In genomic region chr20:40932436-40932835, GRCh38 we compare ENCODE assay signal across 18 cellular contexts.
A peak's percentile ranks its signal among the peaks of the same experiment; 100 is the strongest.
DNase-seq lines count a peak whose midpoint lies in the region; ATAC-seq and TF ChIP-seq lines count a peak whose summit lies in the region.
"Had no signal": no experiment of that assay in that cellular context is flagged by ENCODE, and none has a peak within 500 bp of the region (broad histone marks: within the 10 kb centered on the region; RNA-seq: fewer than 3 reads in every experiment).

No MANE protein-coding gene starts in this region.

- TF ChIP-seq EP300 in esophagus muscularis mucosa (IDR thresholded peaks at IDR 0.05): no peak

- H3K9me3 ChIP-seq in BLaER1: peaks cover 5% of the 10 kb centered on the region; the same call in 1 of the 2 replicates
- no peaks in the 10 kb centered on the region for H3K9me3 ChIP-seq in DOHH2 (ENCODE audit: control insufficient read depth, insufficient read depth, low read length)
- H3K9me3 ChIP-seq in Loucy (ENCODE audit: insufficient read depth, low read depth, low read length): no peaks in the 10 kb centered on the region
- no peaks in the 10 kb centered on the region for H3K9me3 ChIP-seq in esophagus muscularis mucosa

- peaks cover 9% of the 10 kb centered on the region for H3K9me3 Mint-ChIP-seq in activated CD4-positive, alpha-beta memory T cell treated with anti-CD3 and anti-CD28 coated beads for 36 hours
- peaks cover 5% of the 10 kb centered on the region; the same call in 1 of the 2 replicates for H3K9me3 Mint-ChIP-seq in HFFc6
- H3K9me3 Mint-ChIP-seq: CD8-positive, alpha-beta memory T cell had no signal

- H3K27ac Mint-ChIP-seq in activated CD4-positive, alpha-beta memory T cell treated with anti-CD3 and anti-CD28 coated beads for 36 hours: no peak overlapping the region
- no peak overlapping the region for H3K27ac Mint-ChIP-seq in HFFc6
- H3K27ac Mint-ChIP-seq: CD4-positive, CD25-positive, alpha-beta regulatory T cell had no signal

- no peak overlapping the region; the same call in 1 of the 2 replicates for H3K4me3 ChIP-seq in BLaER1
- peak overlapping the region; percentile 60 for H3K4me3 ChIP-seq in DOHH2 (ENCODE audit: low read length)
- H3K4me3 ChIP-seq in Loucy (ENCODE audit: low read length, poor library complexity, severe bottlenecking): peak overlapping the region; percentile 53
- H3K4me3 ChIP-seq in esophagus muscularis mucosa: no peak overlapping the region

- no peaks in the 10 kb centered on the region for H3K36me3 Mint-ChIP-seq in activated CD4-positive, alpha-beta memory T cell treated with anti-CD3 and anti-CD28 coated beads for 36 hours
- H3K36me3 Mint-ChIP-seq in HFFc6 (ENCODE audit: low read depth): no peaks in the 10 kb centered on the region
- H3K36me3 Mint-ChIP-seq: CD4-positive, CD25-positive, alpha-beta regulatory T cell had no signal

- no peak overlapping the region for H2AFZ ChIP-seq in Loucy (ENCODE audit: low read length)

- H3K27me3 ChIP-seq in BLaER1: no peaks in the 10 kb centered on the region
- no peaks in the 10 kb centered on the region for H3K27me3 ChIP-seq in DOHH2 (ENCODE audit: control insufficient read depth, low read length)
- H3K27me3 ChIP-seq in Loucy (ENCODE audit: insufficient read depth, low read length, poor library complexity, severe bottlenecking): no peaks in the 10 kb centered on the region
- H3K27me3 ChIP-seq in esophagus muscularis mucosa: peaks cover 0 to 10% (median 0%) of the 10 kb centered on the region in 4 donors

- H4K20me1 ChIP-seq in BLaER1 (no peaks in the 10 kb centered on the region), DOHH2 (ENCODE audit: control insufficient read depth, insufficient read depth, low read depth, low read length) (no peaks in the 10 kb centered on the region), Loucy (ENCODE audit: insufficient read depth, low read length, poor library complexity, severe bottlenecking) (no peaks in the 10 kb centered on the region)

- H3K36me3 ChIP-seq in BLaER1: no peaks in the 10 kb centered on the region
- H3K36me3 ChIP-seq in DOHH2 (ENCODE audit: control insufficient read depth, low read length): peaks cover 2% of the 10 kb centered on the region; the same call in 1 of the 2 replicates
- H3K36me3 ChIP-seq in Loucy (ENCODE audit: insufficient read depth, low read length): no peaks in the 10 kb centered on the region
- no peaks in the 10 kb centered on the region for H3K36me3 ChIP-seq in esophagus muscularis mucosa

- CTCF ChIA-PET in activated CD4-positive, alpha-beta memory T cell treated with anti-CD3 and anti-CD28 coated beads for 36 hours (lab: Charles Lee): no interaction called here

- H3K9me2 ChIP-seq in DOHH2 (replicated peaks; ENCODE audit: control insufficient read depth, low read length) (no peaks in the 10 kb centered on the region), Loucy (replicated peaks; ENCODE audit: low read depth, low read length) (no peaks in the 10 kb centered on the region)

- TF ChIP-seq CTCF in DOHH2 (IDR thresholded peaks at IDR 0.05; ENCODE audit: low read depth, low read length, poor library complexity, severe bottlenecking) (no peak), Loucy (conservative IDR thresholded peaks at IDR 0.05; ENCODE audit: low read length) (no peak), esophagus muscularis mucosa (IDR thresholded peaks at IDR 0.05) (no peak), HFFc6 (IDR thresholded peaks at IDR 0.05) (no peak)

- H3K27me3 Mint-ChIP-seq in activated CD4-positive, alpha-beta memory T cell treated with anti-CD3 and anti-CD28 coated beads for 36 hours: peaks cover 8% of the 10 kb centered on the region
- peaks cover 10% of the 10 kb centered on the region; the same call in 1 of the 2 replicates for H3K27me3 Mint-ChIP-seq in HFFc6 (ENCODE audit: insufficient read depth)

- peak overlapping the region; percentile 94 for H3K27ac ChIP-seq in BLaER1
- H3K27ac ChIP-seq in DOHH2 (ENCODE audit: low read depth, low read length): peak overlapping the region; percentile 100
- no peak overlapping the region for H3K27ac ChIP-seq in esophagus muscularis mucosa (replicated peaks in 1 of 4)

- DNase-seq in esophagus muscularis mucosa (ENCODE audit: extremely low spot score): peak; percentile 74
- DNase-seq in middle frontal gyrus (ENCODE audit: extremely low spot score, low spot score): no peak
- DNase-seq in activated CD4-positive, alpha-beta memory T cell treated with anti-CD3 and anti-CD28 coated beads for 36 hours: no peak
- no peak for DNase-seq in HFFc6
- DNase-seq: 8988T; C1 segment of cervical spinal cord; CD4-positive, CD25-positive, alpha-beta regulatory T cell; CD8-positive, alpha-beta memory T cell; COR-L47; DMS 273 treated with DMSO at 0.1 percent for 48 hours; DMS53; GDM1; GOT3; H7 had no signal

- no peak for ATAC-seq in HG03135 (IDR thresholded peaks at IDR 0.05; ENCODE audit: unreplicated experiment)

- peak overlapping the region; percentile 74 for H3K9ac ChIP-seq in BLaER1
- peak overlapping the region; percentile 77 for H3K9ac ChIP-seq in Loucy (ENCODE audit: low read depth, low read length, poor library complexity, severe bottlenecking)

- intact Hi-C loops in esophagus muscularis mucosa (cut with DNase I): no loop called here
- intact Hi-C loops in activated CD4-positive, alpha-beta memory T cell treated with anti-CD3 and anti-CD28 coated beads for 36 hours (cut with micrococcal nuclease): no loop called here

- POLR2A ChIA-PET in activated CD4-positive, alpha-beta memory T cell treated with anti-CD3 and anti-CD28 coated beads for 36 hours (lab: Charles Lee): no interaction called here

- H3F3A ChIP-seq in DOHH2 (ENCODE audit: control insufficient read depth, insufficient read depth) (peaks cover 35% of the 10 kb centered on the region), Loucy (ENCODE audit: low read depth) (0 out of 2 replicates have a peak, but pooled peaks cover 7% of the 10 kb centered on the region)

- H3K4me1 ChIP-seq in BLaER1 (peaks cover 62% of the 10 kb centered on the region), DOHH2 (ENCODE audit: control insufficient read depth, low read length) (peaks cover 100% of the 10 kb centered on the region), Loucy (ENCODE audit: insufficient read depth, low read length, poor library complexity, severe bottlenecking) (peaks cover 50% of the 10 kb centered on the region), esophagus muscularis mucosa (no peaks in the 10 kb centered on the region)

- TF ChIP-seq POLR2A in esophagus muscularis mucosa (IDR thresholded peaks at IDR 0.05; ENCODE audit: low read depth): no peak

- H3K79me2 ChIP-seq in DOHH2 (ENCODE audit: control insufficient read depth, low read length) (no peaks in the 10 kb centered on the region), Loucy (ENCODE audit: insufficient read depth, low read length) (no peaks in the 10 kb centered on the region)

- peaks cover 8% of the 10 kb centered on the region for H3K4me1 Mint-ChIP-seq in activated CD4-positive, alpha-beta memory T cell treated with anti-CD3 and anti-CD28 coated beads for 36 hours (ENCODE audit: low read depth)
- peaks cover 5% of the 10 kb centered on the region; the same call in 1 of the 2 replicates for H3K4me1 Mint-ChIP-seq in HFFc6 (ENCODE audit: low read depth)
- H3K4me1 Mint-ChIP-seq: CD4-positive, CD25-positive, alpha-beta regulatory T cell; CD8-positive, alpha-beta memory T cell had no signal

- H3K4me2 ChIP-seq in BLaER1: peak overlapping the region; percentile 90
- peak overlapping the region; percentile 62 for H3K4me2 ChIP-seq in DOHH2 (ENCODE audit: low read length)
- peak overlapping the region; percentile 66 for H3K4me2 ChIP-seq in Loucy (ENCODE audit: low read depth, low read length, poor library complexity, severe bottlenecking)

- WGBS in esophagus muscularis mucosa: 64% methylated on average over 1 of the region's 1 CpG

- no peak overlapping the region for H3K4me3 Mint-ChIP-seq in activated CD4-positive, alpha-beta memory T cell treated with anti-CD3 and anti-CD28 coated beads for 36 hours
- no peak overlapping the region for H3K4me3 Mint-ChIP-seq in HFFc6
- H3K4me3 Mint-ChIP-seq: CD4-positive, CD25-positive, alpha-beta regulatory T cell; CD8-positive, alpha-beta memory T cell had no signal

Comparison
In these comparisons a context has a peak if more than half of its experiments do, and no peak if none do; other contexts are left out.
1. H3K27ac ChIP-seq: peak in BLaER1 (single experiment) and DOHH2 (single experiment); none in esophagus muscularis mucosa (0 of 4).
2. H3K4me3 ChIP-seq: peak in DOHH2 (single experiment) and Loucy (single experiment); none in BLaER1 (single experiment) and esophagus muscularis mucosa (0 of 4).
3. Peak in every context shown above with its lines, with median percentiles within 50 percentile points of each other: H3K4me2 ChIP-seq.